32 cellular contexts compared by ENCODE assay signal in the genomic region with DNA sequence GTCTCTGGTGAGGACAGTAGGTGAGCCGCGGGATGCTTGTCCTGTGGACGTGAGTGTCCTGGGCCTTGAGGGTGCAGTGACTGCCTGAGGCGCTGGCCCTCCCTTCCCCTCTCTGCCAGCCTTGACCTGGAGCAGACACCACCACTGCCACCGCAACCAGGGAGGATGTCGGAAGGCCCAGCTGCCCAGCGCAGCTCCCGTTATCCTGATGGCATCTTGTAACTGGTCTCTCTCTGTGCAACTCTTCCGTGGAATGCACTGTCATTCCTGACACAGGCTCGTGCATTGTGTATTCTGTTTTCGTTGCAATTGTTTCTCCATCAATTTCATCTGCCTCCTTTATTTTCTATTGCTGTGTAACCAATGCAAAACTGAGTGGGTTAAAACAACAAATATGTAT.
"Had no signal": no experiment of that assay in that cellular context is flagged by ENCODE, and none has a peak within 500 bp of the region (broad histone marks: within the 10 kb centered on the region; RNA-seq: fewer than 3 reads in every experiment).

No MANE protein-coding gene starts in this region.

- FAIRE-seq: astrocyte, TTC549 had no signal

- DNase-seq: activated B cell treated with CpG ODN at 0.5 μM for 24 hours; activated CD4-positive, alpha-beta memory T cell treated with anti-CD3 and anti-CD28 coated beads for 36 hours; activated CD4-positive, alpha-beta T cell treated with anti-CD3 and anti-CD28 coated beads for 4 hours; activated CD4-positive, alpha-beta T cell treated with anti-CD3 and anti-CD28 coated beads, Interleukin-2, amount 10 ng/mL, durations not matched to agents 24 days and 14 days; activated CD4-positive, alpha-beta T cell treated with anti-CD3 and anti-CD28 coated beads, Interleukin-2, amount 50 U/mL, for 1 hour; activated CD4-positive, alpha-beta T cell treated with anti-CD3 and anti-CD28 coated beads, Interleukin-2, amount 50 U/mL, for 4 hours; activated CD4-positive, CD25-positive, alpha-beta regulatory T cell treated with anti-CD3 and anti-CD28 coated beads, Interleukin-2, amount 50 U/mL, for 72 hours; activated CD8-positive, alpha-beta memory T cell treated with anti-CD3 and anti-CD28 coated beads, Interleukin-2, amount 50 U/mL, for 4 hours; activated CD8-positive, alpha-beta T cell treated with anti-CD3 and anti-CD28 coated beads for 36 hours; activated effector memory CD4-positive, alpha-beta T cell treated with anti-CD3 and anti-CD28 coated beads, Interleukin-2, amount 50 U/mL, for 16 hours; activated gamma-delta T cell treated with Interleukin-2 at 50 U/mL for 16 hours; activated naive CD4-positive, alpha-beta T cell; activated naive CD4-positive, alpha-beta T cell treated with anti-CD3 and anti-CD28 coated beads for 36 hours; activated naive CD4-positive, alpha-beta T cell treated with anti-CD3 and anti-CD28 coated beads, Interleukin-2, amount 50 U/mL, for 16 hours; activated naive CD8-positive, alpha-beta T cell treated with anti-CD3 and anti-CD28 coated beads for 36 hours; activated T-cell treated with anti-CD3 and anti-CD28 coated beads for 4 hours; activated T-cell treated with anti-CD3 and anti-CD28 coated beads, Interleukin-2, amount 50 U/mL, for 1 hour; activated T-cell treated with anti-CD3 and anti-CD28 coated beads, Interleukin-2, amount 50 U/mL, for 4 hours; activated T-cell treated with anti-CD3 and anti-CD28 coated beads, Interleukin-2, amount 50 U/mL, for 72 hours; adrenal gland; amniotic stem cell; body of pancreas; brain microvascular endothelial cell; central memory CD4-positive, alpha-beta T cell; T-helper 2 cell; T-helper 9 cell had no signal

- H3K4me1 ChIP-seq: adrenal gland, body of pancreas, breast epithelium had no signal

- H3K36me3 ChIP-seq: adrenal gland, brain microvascular endothelial cell, breast epithelium had no signal

- H3K27me3 ChIP-seq: adrenal gland, body of pancreas, brain microvascular endothelial cell, breast epithelium had no signal

- H3K27ac ChIP-seq: adrenal gland, body of pancreas, brain microvascular endothelial cell, breast epithelium, VCaP had no signal

- H3K4me3 ChIP-seq: adrenal gland, body of pancreas, breast epithelium had no signal

- ATAC-seq: activated CD8-positive, alpha-beta T cell treated with anti-CD3 and anti-CD28 coated beads for 36 hours; activated naive CD4-positive, alpha-beta T cell treated with anti-CD3 and anti-CD28 coated beads, Interleukin-2, amount 50 U/mL, for 72 hours; activated T-cell treated with anti-CD3 and anti-CD28 coated beads, Interleukin-2, amount 50 U/mL, for 4 hours; activated T-cell treated with anti-CD3 and anti-CD28 coated beads, Interleukin-2, amount 50 U/mL, for 72 hours; activated T-helper 17 cell treated with anti-CD3 and anti-CD28 coated beads, Interleukin-2, amount 50 U/mL, for 72 hours; body of pancreas had no signal

- H3K9me3 ChIP-seq: adrenal gland, body of pancreas, breast epithelium had no signal
